Comparison of ENCODE assay signal across 3 cellular contexts in genomic region chr5:71525611-71526010, GRCh38.
DNase-seq lines count a peak whose midpoint lies in the region; ATAC-seq and TF ChIP-seq lines count a peak whose summit lies in the region.
"Not testable (repeated sequence)": the region's sequence is repeated elsewhere in the genome, so short reads cannot be mapped to it uniquely, and the experiment has no call there.

No MANE protein-coding gene starts in this region.

- H3K9me3 Mint-ChIP-seq in glutamatergic neuron (ENCODE audit: unreplicated experiment); stimulated activated naive B cell treated with anti-CD40 and anti-IgM and Interleukin-4, amounts not matched to agents 10 μg/mL and 1 μg/mL and 100 μg/mL, for 72 hours: not testable (repeated sequence)

- not testable (repeated sequence) for H3K4me1 Mint-ChIP-seq in glutamatergic neuron (ENCODE audit: low read depth, unreplicated experiment)
- peaks cover 3 to 13% of the 10 kb centered on the region in 2 donors for H3K4me1 Mint-ChIP-seq in stimulated activated naive B cell treated with anti-CD40 and anti-IgM and Interleukin-4, amounts not matched to agents 10 μg/mL and 1 μg/mL and 100 μg/mL, for 72 hours

- H3K27me3 Mint-ChIP-seq in glutamatergic neuron (ENCODE audit: unreplicated experiment); stimulated activated naive B cell treated with anti-CD40 and anti-IgM and Interleukin-4, amounts not matched to agents 10 μg/mL and 1 μg/mL and 100 μg/mL, for 72 hours: not testable (repeated sequence)

- not testable (repeated sequence) for H3K4me3 Mint-ChIP-seq in glutamatergic neuron (ENCODE audit: unreplicated experiment); stimulated activated naive B cell treated with anti-CD40 and anti-IgM and Interleukin-4, amounts not matched to agents 10 μg/mL and 1 μg/mL and 100 μg/mL, for 72 hours

- DNase-seq in activated gamma-delta T cell (lab: John Stamatoyannopoulos, UW) = peak; percentile 11
- DNase-seq in glutamatergic neuron = peak; percentile 17
- not testable (repeated sequence) for DNase-seq in stimulated activated naive B cell treated with anti-CD40 and anti-IgM and Interleukin-4, amounts not matched to agents 10 μg/mL and 1 μg/mL and 100 μg/mL, for 72 hours

- not testable (repeated sequence) for ATAC-seq in stimulated activated naive B cell treated with anti-CD40 and anti-IgM and Interleukin-4, amounts not matched to agents 10 μg/mL and 1 μg/mL and 100 μg/mL, for 72 hours (replicated peaks)

- not testable (repeated sequence) for TF ChIP-seq CTCF in glutamatergic neuron (IDR thresholded peaks at IDR 0.05; ENCODE audit: partially characterized antibody, unreplicated experiment)

- H3K27ac Mint-ChIP-seq in glutamatergic neuron (ENCODE audit: unreplicated experiment) = not testable (repeated sequence)
- peak overlapping the region; percentile 9 for H3K27ac Mint-ChIP-seq in stimulated activated naive B cell treated with anti-CD40 and anti-IgM and Interleukin-4, amounts not matched to agents 10 μg/mL and 1 μg/mL and 100 μg/mL, for 72 hours

- peaks cover 11% of the 10 kb centered on the region for H3K36me3 Mint-ChIP-seq in glutamatergic neuron (ENCODE audit: unreplicated experiment)
- peaks cover 34 to 59% of the 10 kb centered on the region in 2 donors for H3K36me3 Mint-ChIP-seq in stimulated activated naive B cell treated with anti-CD40 and anti-IgM and Interleukin-4, amounts not matched to agents 10 μg/mL and 1 μg/mL and 100 μg/mL, for 72 hours
